In the genomic region with DNA sequence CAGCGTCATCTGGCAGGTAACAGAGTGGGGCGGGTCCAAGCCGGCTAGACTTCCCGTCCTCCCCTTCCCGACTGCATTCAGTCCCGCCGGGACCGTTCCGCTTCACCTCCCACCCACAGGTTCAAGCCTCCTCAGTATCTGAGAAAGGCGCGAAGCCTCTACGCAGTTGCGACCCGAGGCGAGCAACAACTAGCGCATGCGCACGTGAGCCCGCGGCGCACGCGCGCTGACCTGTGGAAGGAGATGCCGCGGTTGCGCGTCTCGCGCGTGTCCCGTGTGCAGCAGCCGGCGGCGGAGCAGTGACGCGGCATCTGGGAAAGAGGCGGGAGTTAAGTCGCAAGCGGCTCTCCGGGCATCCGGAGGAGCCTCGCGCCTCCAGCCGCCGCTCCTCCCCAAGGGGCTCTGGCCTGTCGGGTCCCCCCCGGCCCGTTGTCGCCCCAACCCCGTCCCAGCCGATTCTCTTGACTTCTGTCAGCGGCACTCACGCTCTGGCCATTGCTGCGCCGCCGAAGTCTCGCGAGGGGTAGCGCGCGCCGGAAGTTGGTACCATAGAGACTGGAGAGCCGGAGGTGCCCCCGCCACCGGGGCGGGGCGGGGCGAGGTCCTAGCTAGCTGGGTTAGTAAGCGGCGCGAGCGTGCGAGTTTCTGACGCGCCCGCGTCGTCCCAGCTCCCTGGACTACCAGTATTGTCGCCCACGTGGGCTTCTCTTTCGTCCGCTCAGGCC, we compare ENCODE assay signal across 8 cellular contexts. TPM values are rescaled to one million over a fixed set of nuclear protein-coding genes. Genes with fewer than 3 reads are reported as not detected.
A peak's percentile ranks its signal among the peaks of the same experiment; 100 is the strongest.
DNase-seq lines count a peak whose midpoint lies in the region; ATAC-seq and TF ChIP-seq lines count a peak whose summit lies in the region.

A gene with protein sequence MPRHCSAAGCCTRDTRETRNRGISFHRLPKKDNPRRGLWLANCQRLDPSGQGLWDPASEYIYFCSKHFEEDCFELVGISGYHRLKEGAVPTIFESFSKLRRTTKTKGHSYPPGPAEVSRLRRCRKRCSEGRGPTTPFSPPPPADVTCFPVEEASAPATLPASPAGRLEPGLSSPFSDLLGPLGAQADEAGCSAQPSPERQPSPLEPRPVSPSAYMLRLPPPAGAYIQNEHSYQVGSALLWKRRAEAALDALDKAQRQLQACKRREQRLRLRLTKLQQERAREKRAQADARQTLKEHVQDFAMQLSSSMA (minus strand): TSS at position 518 of the 725 bp plus-strand sequence. CDS start 207 bp downstream, at position 311.

- H3K36me3 ChIP-seq in H7 (replicated peaks; ENCODE audit: control insufficient read depth, insufficient read depth, low read length) (peaks cover 4% of the 10 kb centered on the region), Loucy (ENCODE audit: insufficient read depth, low read length) (no peaks in the 10 kb centered on the region; the same call in 1 of the 2 replicates), RWPE2 (ENCODE audit: low read depth) (peaks cover 23% of the 10 kb centered on the region)

- peak within 1 kb of the TSS; percentile 86 for H3K4me3 ChIP-seq in H7 (ENCODE audit: insufficient read depth, low read depth, low read length)
- H3K4me3 ChIP-seq in Loucy (ENCODE audit: low read length, poor library complexity, severe bottlenecking) = peak within 1 kb of the TSS; percentile 95
- peak within 1 kb of the TSS; percentile 87 for H3K4me3 ChIP-seq in RWPE2 (ENCODE audit: severe bottlenecking)
- H3K4me3 ChIP-seq in fibroblast of mammary gland (ENCODE audit: control insufficient read depth, low read depth, low read length) = peak within 1 kb of the TSS; percentile 85

- peaks cover 26% of the 10 kb centered on the region for H3K36me3 Mint-ChIP-seq in activated T-helper 2 cell treated with anti-CD3 and anti-CD28 coated beads, Interferon-gamma antibody, Interleukin-2, Interleukin-4, amounts not matched to agents 10 μg/mL and 5 μg/mL and 100 μg/mL, durations not matched to agents 14 hours and 24 hours and 36 hours (ENCODE audit: low read depth)
- H3K36me3 Mint-ChIP-seq in natural killer cell = no peaks in the 10 kb centered on the region

- TF ChIP-seq CTCF in Loucy (conservative IDR thresholded peaks at IDR 0.05; ENCODE audit: low read length) = no peak
- TF ChIP-seq CTCF in RWPE2 (IDR thresholded peaks at IDR 0.05; ENCODE audit: poor library complexity, severe bottlenecking) = no peak
- TF ChIP-seq CTCF in fibroblast of mammary gland (conservative IDR thresholded peaks at IDR 0.05; ENCODE audit: control insufficient read depth, insufficient read depth, low read depth, low read length) = no peak
- TF ChIP-seq CTCF in natural killer cell (IDR thresholded peaks at IDR 0.05) = no peak

- DNase-seq in ELR (ENCODE audit: low read depth) (peak; percentile 95), H7 (peak; percentile 98), RWPE2 (ENCODE audit: low spot score) (peak; percentile 95), fibroblast of mammary gland (ENCODE audit: low read depth) (peak; percentile 90), natural killer cell (peak; percentile 96)
- DNase-seq in activated T-helper 2 cell treated with anti-CD3 and anti-CD28 coated beads, Interferon-gamma antibody, Interleukin-2, Interleukin-4, amounts not matched to agents 10 μg/mL and 5 μg/mL and 100 μg/mL, durations not matched to agents 14 hours and 24 hours and 36 hours (ENCODE audit: low spot score) = peak; percentile 95
- peak; percentile 92 to 100 (median 96) for DNase-seq in stimulated activated naive CD4-positive, alpha-beta T cell (lab: John Stamatoyannopoulos, UW)

- H3K9me3 ChIP-seq in Loucy (ENCODE audit: insufficient read depth, low read depth, low read length) = no peaks in the 10 kb centered on the region
- H3K9me3 ChIP-seq in RWPE2 (ENCODE audit: severe bottlenecking) = peaks cover 2% of the 10 kb centered on the region

- no peaks in the 10 kb centered on the region for H3K9me2 ChIP-seq in Loucy (replicated peaks; ENCODE audit: low read depth, low read length)

- ATAC-seq in RWPE2 (ENCODE audit: low read depth) (peak; percentile 83), natural killer cell (peak; percentile 88 to 96 (median 90))

- H3K9me3 Mint-ChIP-seq in activated T-helper 2 cell treated with anti-CD3 and anti-CD28 coated beads, Interferon-gamma antibody, Interleukin-2, Interleukin-4, amounts not matched to agents 10 μg/mL and 5 μg/mL and 100 μg/mL, durations not matched to agents 14 hours and 24 hours and 36 hours = no peaks in the 10 kb centered on the region
- no peaks in the 10 kb centered on the region for H3K9me3 Mint-ChIP-seq in natural killer cell

- intact Hi-C loops in activated T-helper 2 cell treated with anti-CD3 and anti-CD28 coated beads, Interferon-gamma antibody, Interleukin-2, Interleukin-4, amounts not matched to agents 10 μg/mL and 5 μg/mL and 100 μg/mL, durations not matched to agents 14 hours and 24 hours and 36 hours (cut with micrococcal nuclease) = loop anchor here (1.0 to 5.0 kb wide), 4 partner anchors 13 to 884 kb away; a partner anchor contains a TSS
- intact Hi-C loops in natural killer cell (cut with micrococcal nuclease) = loop anchor here (1.0 kb wide), 2 partner anchors 13 to 19 kb away; a partner anchor contains a TSS

- peak within 1 kb of the TSS; percentile 97 for H3K9ac ChIP-seq in Loucy (ENCODE audit: low read depth, low read length, poor library complexity, severe bottlenecking)

- peaks cover 3% of the 10 kb centered on the region for H3F3A ChIP-seq in Loucy (ENCODE audit: low read depth)

- peaks cover 15% of the 10 kb centered on the region for H3K4me1 Mint-ChIP-seq in activated T-helper 2 cell treated with anti-CD3 and anti-CD28 coated beads, Interferon-gamma antibody, Interleukin-2, Interleukin-4, amounts not matched to agents 10 μg/mL and 5 μg/mL and 100 μg/mL, durations not matched to agents 14 hours and 24 hours and 36 hours (ENCODE audit: low read depth)
- peaks cover 26 to 33% of the 10 kb centered on the region in 2 donors for H3K4me1 Mint-ChIP-seq in natural killer cell

- H3K27me3 Mint-ChIP-seq in activated T-helper 2 cell treated with anti-CD3 and anti-CD28 coated beads, Interferon-gamma antibody, Interleukin-2, Interleukin-4, amounts not matched to agents 10 μg/mL and 5 μg/mL and 100 μg/mL, durations not matched to agents 14 hours and 24 hours and 36 hours (ENCODE audit: low read depth) = no peaks in the 10 kb centered on the region
- H3K27me3 Mint-ChIP-seq in natural killer cell (ENCODE audit: low read depth in 2 of 2) = no peaks in the 10 kb centered on the region

- H3K27ac ChIP-seq in RWPE2 (ENCODE audit: poor library complexity, severe bottlenecking) = peak within 1 kb of the TSS; percentile 88

- H3K4me3 Mint-ChIP-seq in activated T-helper 2 cell treated with anti-CD3 and anti-CD28 coated beads, Interferon-gamma antibody, Interleukin-2, Interleukin-4, amounts not matched to agents 10 μg/mL and 5 μg/mL and 100 μg/mL, durations not matched to agents 14 hours and 24 hours and 36 hours (ENCODE audit: low read depth) = peak within 1 kb of the TSS; percentile 95
- peak within 1 kb of the TSS; percentile 93 for H3K4me3 Mint-ChIP-seq in natural killer cell

- peaks cover 18% of the 10 kb centered on the region for H4K20me1 ChIP-seq in Loucy (ENCODE audit: insufficient read depth, low read length, poor library complexity, severe bottlenecking)

- H3K4me1 ChIP-seq in Loucy (ENCODE audit: insufficient read depth, low read length, poor library complexity, severe bottlenecking) (peaks cover 19% of the 10 kb centered on the region), RWPE2 (ENCODE audit: insufficient read depth, poor library complexity, severe bottlenecking) (no peaks in the 10 kb centered on the region)

- peaks cover 34% of the 10 kb centered on the region for H3K79me2 ChIP-seq in Loucy (ENCODE audit: insufficient read depth, low read length)

- peak within 1 kb of the TSS; percentile 99 for H2AFZ ChIP-seq in Loucy (ENCODE audit: low read length)

- peak within 1 kb of the TSS; percentile 98 for H3K27ac Mint-ChIP-seq in activated T-helper 2 cell treated with anti-CD3 and anti-CD28 coated beads, Interferon-gamma antibody, Interleukin-2, Interleukin-4, amounts not matched to agents 10 μg/mL and 5 μg/mL and 100 μg/mL, durations not matched to agents 14 hours and 24 hours and 36 hours
- H3K27ac Mint-ChIP-seq in natural killer cell = peak within 1 kb of the TSS; percentile 98 to 99

- H3K27me3 ChIP-seq in H7 (ENCODE audit: control insufficient read depth, insufficient read depth, low read length) (no peaks in the 10 kb centered on the region), Loucy (ENCODE audit: insufficient read depth, low read length, poor library complexity, severe bottlenecking) (no peaks in the 10 kb centered on the region), RWPE2 (ENCODE audit: insufficient read depth, poor library complexity, severe bottlenecking) (no peaks in the 10 kb centered on the region)

- H3K4me2 ChIP-seq in Loucy (ENCODE audit: low read depth, low read length, poor library complexity, severe bottlenecking) = peak within 1 kb of the TSS; percentile 86

RNA-seq across cellular contexts. Expression of the gene that starts here (rescaled TPM):
- 42.7 and 49.1 TPM in 2 replicates for total RNA-seq in H7 (2014; rRNA removed; shearing (Covaris generic))
- 25.8 and 25.9 TPM in 2 replicates for total RNA-seq in activated T-helper 2 cell treated with anti-CD3 and anti-CD28 coated beads, Interferon-gamma antibody, Interleukin-2, Interleukin-4, amounts not matched to agents 10 μg/mL and 5 μg/mL and 100 μg/mL, durations not matched to agents 14 hours and 24 hours and 36 hours
- 10 to 100 TPM; 24.1 to 40.0 (median 26.8) TPM for total RNA-seq in natural killer cell

Comparison
In these comparisons a context has a peak if more than half of its experiments do, and no peak if none do; other contexts are left out.
1. Peak in every context shown above with its lines: DNase-seq, ATAC-seq, H3K4me3 ChIP-seq and H3K27ac ChIP-seq.